Comparison of ENCODE assay signal across 14 cellular contexts in genomic region chr14:53542692-53543091, GRCh38.
DNase-seq lines count a peak whose midpoint lies in the region; ATAC-seq and TF ChIP-seq lines count a peak whose summit lies in the region.
"Had no signal": no experiment of that assay in that cellular context is flagged by ENCODE, and none has a peak within 500 bp of the region (broad histone marks: within the 10 kb centered on the region; RNA-seq: fewer than 3 reads in every experiment).

No MANE protein-coding gene starts in this region.

- TF ChIP-seq POLR2A in IMR-90 (IDR thresholded peaks at IDR 0.05; ENCODE audit: low read depth, low read length) = no peak

- intact Hi-C loops in A673 (cut with micrococcal nuclease; ENCODE audit: unreplicated experiment) = no loop called here
- intact Hi-C loops in IMR-90 (cut with micrococcal nuclease) = loop anchor here (5.0 kb wide), 1 partner anchor 80 kb away; no protein-coding TSS in a partner anchor

- 0 out of 2 replicates have a peak overlapping the region, but pooled peaks have one; percentile 24 for H2BK20ac ChIP-seq in IMR-90 (ENCODE audit: low read depth, low read length)

- H3K18ac ChIP-seq in IMR-90 (ENCODE audit: low read depth, low read length) = peak overlapping the region; percentile 76

- H3K79me2 ChIP-seq in hepatocyte = no peaks in the 10 kb centered on the region

- no TSS peak for BruUV-seq in A673 (replicated peaks; lab: Mats Ljungman, UMichigan)
- no TSS peak for BruUV-seq in IMR-90 (replicated peaks; lab: Mats Ljungman, UMichigan)

- H4K5ac ChIP-seq in IMR-90 (ENCODE audit: low read depth, low read length) = peak overlapping the region; percentile 32

- no peak overlapping the region for H3K9ac ChIP-seq in IMR-90 (ENCODE audit: low read depth, low read length)
- no peak overlapping the region for H3K9ac ChIP-seq in SK-N-MC (ENCODE audit: insufficient read length)

- CTCF ChIA-PET in A673 (lab: Charles Lee) = no interaction called here
- CTCF ChIA-PET in IMR-90 (lab: Yijun Ruan, JAX) = no interaction called here

- H3K4me3 ChIP-seq in A673 (ENCODE audit: low read depth, low read length, poor library complexity, severe bottlenecking) = no peak overlapping the region
- no peak overlapping the region for H3K4me3 ChIP-seq in IMR-90 (ENCODE audit: insufficient read depth, low read depth, low read length)
- no peak overlapping the region for H3K4me3 ChIP-seq in SK-N-MC
- no peak overlapping the region for H3K4me3 ChIP-seq in hepatocyte
- H3K4me3 ChIP-seq: dorsolateral prefrontal cortex, HAP-1, K562 had no signal

- no peaks in the 10 kb centered on the region for H3K9me2 ChIP-seq in hepatocyte (replicated peaks; ENCODE audit: insufficient read depth)

- DNase-seq in A673 (ENCODE audit: low spot score) (peak; percentile 74), IMR-90 (peak; percentile 28), SK-N-MC (ENCODE audit: low read depth, low spot score) (peak; percentile 53), hepatocyte (ENCODE audit: low spot score) (peak; percentile 40), putamen (ENCODE audit: low spot score) (no peak)
- DNase-seq: dorsolateral prefrontal cortex; retina; stimulated activated CD8-positive, alpha-beta memory T cell treated with anti-CD3 and anti-CD28 coated beads, Interleukin-4, amount 100 ng/mL, for 48 hours had no signal

- POLR2A ChIA-PET in A673 (lab: Charles Lee; ENCODE audit: low non-redundant PET) = no interaction called here
- POLR2A ChIA-PET in IMR-90 (lab: Charles Lee; ENCODE audit: unreplicated experiment) = no interaction called here

- 0 out of 2 replicates have a peak overlapping the region, but pooled peaks have one; percentile 56 for H3K14ac ChIP-seq in IMR-90 (replicated peaks; ENCODE audit: low read depth, low read length)

- in situ Hi-C loops in IMR-90 (cut with MboI; ENCODE audit: low sequenced_read_pairs) = no loop called here

- no peak overlapping the region for H3K56ac ChIP-seq in IMR-90 (ENCODE audit: extremely low read depth, insufficient read depth, low read length)

- no peaks in the 10 kb centered on the region for H3K79me1 ChIP-seq in IMR-90 (ENCODE audit: low read depth in 1 of 2, low read length in 2 of 2)

- no peak for TF ChIP-seq CTCF in A673 (conservative IDR thresholded peaks at IDR 0.05; ENCODE audit: low read depth, low read length)
- no peak for TF ChIP-seq CTCF in IMR-90 (conservative IDR thresholded peaks at IDR 0.05; ENCODE audit: low read depth, low read length)
- peak; percentile 11 for TF ChIP-seq CTCF in hepatocyte (IDR thresholded peaks at IDR 0.05; ENCODE audit: poor library complexity)

- dilution Hi-C loops in IMR-90 (cut with HindIII; ENCODE audit: low sequenced_read_pairs, unreplicated experiment) = no loop called here

- H3K36me3 ChIP-seq in A673 (ENCODE audit: insufficient read depth, low read length, poor library complexity, severe bottlenecking) (no peaks in the 10 kb centered on the region), IMR-90 (ENCODE audit: control insufficient read depth, insufficient read depth, low read length) (no peaks in the 10 kb centered on the region), SK-N-MC (ENCODE audit: insufficient read depth, low read length) (no peaks in the 10 kb centered on the region), hepatocyte (replicated peaks; ENCODE audit: insufficient read depth, low read depth) (no peaks in the 10 kb centered on the region)
- H3K36me3 ChIP-seq: HAP-1 had no signal

- H2BK5ac ChIP-seq in IMR-90 (ENCODE audit: low read depth, low read length, poor library complexity, severe bottlenecking) = no peak overlapping the region

- no peak for ATAC-seq in IMR-90 (ENCODE audit: low read depth)
- ATAC-seq in HG02642 (IDR thresholded peaks at IDR 0.05; ENCODE audit: poor library complexity, unreplicated experiment) = no peak
- ATAC-seq in GM19324 (IDR thresholded peaks at IDR 0.05; ENCODE audit: low FRiP score, unreplicated experiment) = no peak
- no peak for ATAC-seq in HG03280 (IDR thresholded peaks at IDR 0.05; ENCODE audit: unreplicated experiment)
- ATAC-seq: K562, Right ventricle myocardium inferior had no signal

- peak overlapping the region; percentile 64; the same call in 1 of the 2 replicates for H4K91ac ChIP-seq in IMR-90 (ENCODE audit: insufficient read depth, low read depth, low read length)

- no peaks in the 10 kb centered on the region for H4K20me1 ChIP-seq in IMR-90 (ENCODE audit: insufficient read depth, low read length)
- no peaks in the 10 kb centered on the region for H4K20me1 ChIP-seq in hepatocyte (ENCODE audit: insufficient read depth, poor library complexity, severe bottlenecking)

- H3K9me1 ChIP-seq in IMR-90 (ENCODE audit: insufficient read depth, low read length) = no peaks in the 10 kb centered on the region

- no peak overlapping the region for H2BK15ac ChIP-seq in IMR-90 (ENCODE audit: low read depth, low read length)

- H3K4me2 ChIP-seq in IMR-90 (ENCODE audit: low read depth, low read length) (no peak overlapping the region), hepatocyte (no peak overlapping the region)

- no peak for TF ChIP-seq RAD21 in IMR-90 (IDR thresholded peaks at IDR 0.05; ENCODE audit: low read length)

- peak overlapping the region; percentile 60 for H2BK120ac ChIP-seq in IMR-90 (ENCODE audit: low read depth, low read length)

- H2AK9ac ChIP-seq in IMR-90 (replicated peaks; ENCODE audit: low read depth, low read length, poor library complexity) = no peak overlapping the region

- H3K9me3 ChIP-seq in A673 (ENCODE audit: low read depth, low read length, poor library complexity, severe bottlenecking) (no peaks in the 10 kb centered on the region), IMR-90 (ENCODE audit: control insufficient read depth, insufficient read depth, low read length) (no peaks in the 10 kb centered on the region), SK-N-MC (ENCODE audit: low read depth, low read length) (no peaks in the 10 kb centered on the region), hepatocyte (ENCODE audit: low read depth) (no peaks in the 10 kb centered on the region)
- H3K9me3 ChIP-seq: HAP-1 had no signal

- no CpG with 5 or more reads among the region's 3 CpGs for WGBS in IMR-90 (ENCODE audit: extremely low coverage in 2 of 2, insufficient read length in 1 of 2), 2 experiments
- WGBS in hepatocyte (ENCODE audit: low lambda C conversion rate, missing lambda C conversion rate) = 42% methylated on average over 3 of the region's 3 CpGs

- no peak overlapping the region for H3K23ac ChIP-seq in IMR-90 (ENCODE audit: low read depth, low read length)

- H2AK5ac ChIP-seq in IMR-90 (ENCODE audit: low read depth, low read length) = peak overlapping the region; percentile 52; the same call in 1 of the 2 replicates

- no peak overlapping the region for H4K8ac ChIP-seq in IMR-90 (ENCODE audit: low read depth in 2 of 2, low read length in 2 of 2)

- H3K4ac ChIP-seq in IMR-90 (ENCODE audit: low read depth, low read length) = peak overlapping the region; percentile 33; the same call in 1 of the 2 replicates

- H3K27me3 ChIP-seq in A673 (replicated peaks; ENCODE audit: insufficient read depth, low read depth, low read length, poor library complexity) (no peaks in the 10 kb centered on the region), IMR-90 (ENCODE audit: control insufficient read depth, insufficient read depth, low read length) (no peaks in the 10 kb centered on the region; the same call in 1 of the 2 replicates), hepatocyte (no peaks in the 10 kb centered on the region)
- H3K27me3 ChIP-seq: dorsolateral prefrontal cortex had no signal

- H3K4me1 ChIP-seq in A673 (ENCODE audit: insufficient read depth, low read length, poor library complexity, severe bottlenecking) (peaks cover 8% of the 10 kb centered on the region), IMR-90 (ENCODE audit: control insufficient read depth, insufficient read depth, low read length) (peaks cover 9% of the 10 kb centered on the region), hepatocyte (ENCODE audit: insufficient read depth) (peaks cover 5% of the 10 kb centered on the region)
- H3K4me1 ChIP-seq: HAP-1 had no signal

- H3K27ac ChIP-seq in A673 (ENCODE audit: low read depth, low read length, poor library complexity, severe bottlenecking) (no peak overlapping the region), IMR-90 (ENCODE audit: insufficient read depth, low read length) (no peak overlapping the region; the same call in 1 of the 2 replicates), SK-N-MC (no peak overlapping the region), hepatocyte (no peak overlapping the region)
- H3K27ac ChIP-seq: dorsolateral prefrontal cortex had no signal

- H2AFZ ChIP-seq in IMR-90 (replicated peaks; ENCODE audit: low read length, poor library complexity) = no peak overlapping the region
- H2AFZ ChIP-seq in hepatocyte = no peak overlapping the region

TF ChIP-seq in IMR-90, 13 proteins besides CTCF, POLR2A, EP300 and RAD21:
- TF ChIP-seq CEBPB (IDR thresholded peaks at IDR 0.05; ENCODE audit: low read depth, low read length) = no peak
- no peak for TF ChIP-seq CHD1 (IDR thresholded peaks at IDR 0.05; ENCODE audit: low read depth, low read length)
- TF ChIP-seq, protein P1, sequence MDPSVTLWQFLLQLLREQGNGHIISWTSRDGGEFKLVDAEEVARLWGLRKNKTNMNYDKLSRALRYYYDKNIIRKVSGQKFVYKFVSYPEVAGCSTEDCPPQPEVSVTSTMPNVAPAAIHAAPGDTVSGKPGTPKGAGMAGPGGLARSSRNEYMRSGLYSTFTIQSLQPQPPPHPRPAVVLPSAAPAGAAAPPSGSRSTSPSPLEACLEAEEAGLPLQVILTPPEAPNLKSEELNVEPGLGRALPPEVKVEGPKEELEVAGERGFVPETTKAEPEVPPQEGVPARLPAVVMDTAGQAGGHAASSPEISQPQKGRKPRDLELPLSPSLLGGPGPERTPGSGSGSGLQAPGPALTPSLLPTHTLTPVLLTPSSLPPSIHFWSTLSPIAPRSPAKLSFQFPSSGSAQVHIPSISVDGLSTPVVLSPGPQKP (IDR thresholded peaks at IDR 0.05; ENCODE audit: borderline replicate concordance, low read depth, low read length) = no peak
- TF ChIP-seq, protein P2, sequence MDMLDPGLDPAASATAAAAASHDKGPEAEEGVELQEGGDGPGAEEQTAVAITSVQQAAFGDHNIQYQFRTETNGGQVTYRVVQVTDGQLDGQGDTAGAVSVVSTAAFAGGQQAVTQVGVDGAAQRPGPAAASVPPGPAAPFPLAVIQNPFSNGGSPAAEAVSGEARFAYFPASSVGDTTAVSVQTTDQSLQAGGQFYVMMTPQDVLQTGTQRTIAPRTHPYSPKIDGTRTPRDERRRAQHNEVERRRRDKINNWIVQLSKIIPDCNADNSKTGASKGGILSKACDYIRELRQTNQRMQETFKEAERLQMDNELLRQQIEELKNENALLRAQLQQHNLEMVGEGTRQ (IDR thresholded peaks at IDR 0.05; ENCODE audit: low read depth, low read length) = no peak
- no peak for TF ChIP-seq RFX5 (IDR thresholded peaks at IDR 0.05; ENCODE audit: low read depth, low read length)
- no peak for TF ChIP-seq NFE2L2 (IDR thresholded peaks at IDR 0.05; ENCODE audit: low read depth, low read length)
- no peak for TF ChIP-seq MAFK (IDR thresholded peaks at IDR 0.05; ENCODE audit: low read depth, low read length)
- no peak for TF ChIP-seq BHLHE40 (IDR thresholded peaks at IDR 0.05; ENCODE audit: low read depth, low read length)
- TF ChIP-seq MAZ (IDR thresholded peaks at IDR 0.05; ENCODE audit: borderline replicate concordance, low read depth, low read length) = no peak
- no peak for TF ChIP-seq MXI1 (IDR thresholded peaks at IDR 0.05; ENCODE audit: borderline replicate concordance, low read depth, low read length)
